In genomic region chr17:74452027-74452840, GRCh38 we compare ENCODE assay signal across 11 cellular contexts. TPM values are rescaled to one million over a fixed set of nuclear protein-coding genes. Genes with fewer than 3 reads are reported as not detected.
DNase-seq lines count a peak whose midpoint lies in the region; ATAC-seq and TF ChIP-seq lines count a peak whose summit lies in the region.
"Had no signal": no experiment of that assay in that cellular context is flagged by ENCODE, and none has a peak within 500 bp of the region (broad histone marks: within the 10 kb centered on the region; RNA-seq: fewer than 3 reads in every experiment).

No MANE protein-coding gene starts in this region.

- peak overlapping the region; percentile 74 for H3K27ac Mint-ChIP-seq in activated CD8-positive, alpha-beta memory T cell treated with anti-CD3 and anti-CD28 coated beads, Interleukin-2, amount 10 ng/mL, durations not matched to agents 7 days and 5 days
- no peak overlapping the region for H3K27ac Mint-ChIP-seq in WTC11
- H3K27ac Mint-ChIP-seq in type B pancreatic cell = peak overlapping the region; percentile 70

- POLR2A ChIA-PET in WTC11 (lab: Charles Lee) = interaction anchor here (0.5 to 0.8 kb wide), 3 partner anchors 20 to 46 kb away, joined by 3 read pairs; no protein-coding TSS in a partner anchor

- peaks cover 14% of the 10 kb centered on the region for H3K27me3 Mint-ChIP-seq in activated CD8-positive, alpha-beta memory T cell treated with anti-CD3 and anti-CD28 coated beads, Interleukin-2, amount 10 ng/mL, durations not matched to agents 7 days and 5 days
- peaks cover 25% of the 10 kb centered on the region for H3K27me3 Mint-ChIP-seq in WTC11 (ENCODE audit: low read depth)
- H3K27me3 Mint-ChIP-seq in type B pancreatic cell = peaks cover 13% of the 10 kb centered on the region

- H3K27me3 ChIP-seq in smooth muscle cell (ENCODE audit: low read depth) = no peaks in the 10 kb centered on the region
- H3K27me3 ChIP-seq: pancreas had no signal

- no peak overlapping the region for H3K4me3 ChIP-seq in smooth muscle cell

- WGBS in smooth muscle cell (ENCODE audit: low lambda C conversion rate) = 61% methylated on average over 16 of the region's 16 CpGs

- peaks cover 31% of the 10 kb centered on the region for H3K4me1 Mint-ChIP-seq in activated CD8-positive, alpha-beta memory T cell treated with anti-CD3 and anti-CD28 coated beads, Interleukin-2, amount 10 ng/mL, durations not matched to agents 7 days and 5 days
- H3K4me1 Mint-ChIP-seq in WTC11 (peaks cover 38% of the 10 kb centered on the region), type B pancreatic cell (ENCODE audit: unreplicated experiment) (peaks cover 28% of the 10 kb centered on the region)

- DNase-seq in activated CD8-positive, alpha-beta memory T cell treated with anti-CD3 and anti-CD28 coated beads, Interleukin-2, amount 10 ng/mL, durations not matched to agents 7 days and 5 days = peak; percentile 83
- DNase-seq in activated CD8-positive, alpha-beta memory T cell treated with anti-CD3 and anti-CD28 coated beads for 24 hours = no peak
- DNase-seq in WTC11 (ENCODE audit: low spot score) (no peak), left colon (no peak), type B pancreatic cell (ENCODE audit: extremely low spot score, unreplicated experiment) (no peak), D341Med (ENCODE audit: low spot score) (no peak), smooth muscle cell (lab: John Stamatoyannopoulos, UW; ENCODE audit: unreplicated experiment) (no peak)
- DNase-seq: stimulated activated naive B cell treated with anti-CD40 and anti-IgM and Interleukin-4, amounts not matched to agents 10 μg/mL and 1 μg/mL and 100 μg/mL, for 72 hours had no signal

- H3K4me1 ChIP-seq in smooth muscle cell (ENCODE audit: low read depth) = peaks cover 26% of the 10 kb centered on the region

- no peaks in the 10 kb centered on the region for H3K36me3 Mint-ChIP-seq in activated CD8-positive, alpha-beta memory T cell treated with anti-CD3 and anti-CD28 coated beads, Interleukin-2, amount 10 ng/mL, durations not matched to agents 7 days and 5 days
- H3K36me3 Mint-ChIP-seq in WTC11 (no peaks in the 10 kb centered on the region), type B pancreatic cell (no peaks in the 10 kb centered on the region)

- H2AFZ ChIP-seq in smooth muscle cell (ENCODE audit: low read depth) = no peak overlapping the region

- no peak for TF ChIP-seq CTCF in WTC11 (IDR thresholded peaks at IDR 0.05)
- TF ChIP-seq CTCF in type B pancreatic cell (conservative IDR thresholded peaks at IDR 0.05) = no peak
- no peak for TF ChIP-seq CTCF in smooth muscle cell (IDR thresholded peaks at IDR 0.05; ENCODE audit: borderline replicate concordance, insufficient read depth, poor library complexity, severe bottlenecking)

- no peaks in the 10 kb centered on the region for H3K9me3 Mint-ChIP-seq in activated CD8-positive, alpha-beta memory T cell treated with anti-CD3 and anti-CD28 coated beads, Interleukin-2, amount 10 ng/mL, durations not matched to agents 7 days and 5 days (ENCODE audit: low read depth)
- H3K9me3 Mint-ChIP-seq in WTC11 = no peaks in the 10 kb centered on the region
- no peaks in the 10 kb centered on the region for H3K9me3 Mint-ChIP-seq in type B pancreatic cell
- H3K9me3 Mint-ChIP-seq: stimulated activated naive B cell treated with anti-CD40 and anti-IgM and Interleukin-4, amounts not matched to agents 10 μg/mL and 1 μg/mL and 100 μg/mL, for 72 hours had no signal

- peak overlapping the region; percentile 48 for H3K4me3 Mint-ChIP-seq in activated CD8-positive, alpha-beta memory T cell treated with anti-CD3 and anti-CD28 coated beads, Interleukin-2, amount 10 ng/mL, durations not matched to agents 7 days and 5 days
- peak overlapping the region; percentile 65 for H3K4me3 Mint-ChIP-seq in WTC11
- H3K4me3 Mint-ChIP-seq in type B pancreatic cell = peak overlapping the region; percentile 78
- H3K4me3 Mint-ChIP-seq: stimulated activated naive B cell treated with anti-CD40 and anti-IgM and Interleukin-4, amounts not matched to agents 10 μg/mL and 1 μg/mL and 100 μg/mL, for 72 hours had no signal

- ATAC-seq in activated CD8-positive, alpha-beta memory T cell treated with anti-CD3 and anti-CD28 coated beads, Interleukin-2, amount 10 ng/mL, durations not matched to agents 7 days and 5 days = peak; percentile 45
- no peak; the same call in 1 of the 2 replicates for ATAC-seq in WTC11
- peak; percentile 13 for ATAC-seq in left colon
- no peak for ATAC-seq in GM21381 (IDR thresholded peaks at IDR 0.05; ENCODE audit: unreplicated experiment)
- ATAC-seq: Panc1; stimulated activated naive B cell treated with anti-CD40 and anti-IgM and Interleukin-4, amounts not matched to agents 10 μg/mL and 1 μg/mL and 100 μg/mL, for 72 hours had no signal

- no peaks in the 10 kb centered on the region for H3K36me3 ChIP-seq in smooth muscle cell (ENCODE audit: low read depth)

- no peak overlapping the region for H3K9ac ChIP-seq in smooth muscle cell (ENCODE audit: low read depth)

- H3K4me2 ChIP-seq in smooth muscle cell = no peak overlapping the region

- CTCF ChIA-PET in activated CD8-positive, alpha-beta memory T cell treated with anti-CD3 and anti-CD28 coated beads, Interleukin-2, amount 10 ng/mL, durations not matched to agents 7 days and 5 days (lab: Charles Lee) = interaction anchor here (1.0 to 9.4 kb wide), 7 partner anchors 8 to 84 kb away, joined by 3 to 109 read pairs (median 4); partner anchors contain the start of gene GPR142
- CTCF ChIA-PET in WTC11 (lab: Charles Lee) = interaction anchor here (0.8 to 9.1 kb wide), 5 partner anchors 16 to 151 kb away, joined by 3 to 151 read pairs (median 19); partner anchors contain the start of genes BTBD17 and CD300H

- intact Hi-C loops in left colon (cut with DNase I, micrococcal nuclease) = no loop called here

- H3K79me2 ChIP-seq in smooth muscle cell (ENCODE audit: low read depth) = no peaks in the 10 kb centered on the region

- H3F3A ChIP-seq in smooth muscle cell (ENCODE audit: low read depth) = no peaks in the 10 kb centered on the region

- no peaks in the 10 kb centered on the region for H3K9me3 ChIP-seq in smooth muscle cell (replicated peaks; ENCODE audit: low read depth)
- H3K9me3 ChIP-seq: pancreas had no signal

- H3K27ac ChIP-seq in smooth muscle cell (ENCODE audit: low read depth) = no peak overlapping the region

- peaks cover 4% of the 10 kb centered on the region for H4K20me1 ChIP-seq in smooth muscle cell (ENCODE audit: low read depth)

TF ChIP-seq in WTC11, 78 proteins besides CTCF, POLR2A, EP300 and RAD21:
- peak; percentile 82 for TF ChIP-seq PRDM15 (CRISPR knock-in tag; IDR thresholded peaks at IDR 0.05)
- no peak for TF ChIP-seq SMAD4 (CRISPR knock-in tag; IDR thresholded peaks at IDR 0.05)

RNA-seq across cellular contexts. Expression of gene CD300A, which starts 14.2 kb away (rescaled TPM):
- total RNA-seq in activated CD8-positive, alpha-beta memory T cell treated with anti-CD3 and anti-CD28 coated beads, Interleukin-2, amount 10 ng/mL, durations not matched to agents 7 days and 5 days = 10 to 100 TPM in 1 of 2 experiments, 1 to 10 TPM in 1; 2.0 to 15.8 TPM
- 1.1 to 2.0 TPM (median 1.7 TPM) in 3 replicates for total RNA-seq in WTC11 (2021)
- total RNA-seq in left colon = 1 to 10 TPM; 1.8 to 7.9 TPM
- total RNA-seq in type B pancreatic cell (ENCODE audit: low replicate concordance) = 0.43 TPM in 1 of 2 replicates, not detected in the other
- not detected in 2 replicates for total RNA-seq in smooth muscle cell
- polyA plus RNA-seq in smooth muscle cell = 0.76 TPM in 1 of 2 replicates, not detected in the other

RNA-seq across cellular contexts. Expression of gene GPRC5C, which starts 20.3 kb away (rescaled TPM):
- total RNA-seq in activated CD8-positive, alpha-beta memory T cell treated with anti-CD3 and anti-CD28 coated beads, Interleukin-2, amount 10 ng/mL, durations not matched to agents 7 days and 5 days = not detected
- total RNA-seq in WTC11 (2021) = 19.6 to 20.7 TPM (median 20.6 TPM) in 3 replicates
- total RNA-seq in left colon = 100 to 1,000 TPM; 155 to 161 TPM
- total RNA-seq in type B pancreatic cell (ENCODE audit: low replicate concordance) = 52.0 and 64.3 TPM in 2 replicates
- total RNA-seq in smooth muscle cell = 57.0 and 64.5 TPM in 2 replicates
- 96.9 and 103 TPM in 2 replicates for polyA plus RNA-seq in smooth muscle cell

Comparison
In these comparisons a context has a peak if more than half of its experiments do, and no peak if none do; other contexts are left out.
1. ATAC-seq: peak in activated CD8-positive, alpha-beta memory T cell treated with anti-CD3 and anti-CD28 coated beads, Interleukin-2, amount 10 ng/mL, durations not matched to agents 7 days and 5 days (single experiment) and left colon (single experiment); none in WTC11 (single experiment) and GM21381 (single experiment).
2. RNA of gene GPRC5C, which starts 20.3 kb away (total RNA-seq): 155 to 161 TPM in left colon, 57.0 to 64.5 TPM in smooth muscle cell, 52.0 to 64.3 TPM in type B pancreatic cell and 19.6 to 20.7 TPM in WTC11; not detected in activated CD8-positive, alpha-beta memory T cell treated with anti-CD3 and anti-CD28 coated beads, Interleukin-2, amount 10 ng/mL, durations not matched to agents 7 days and 5 days; every median in the first group is over 10 times any median in the second.
3. Peak in every context shown above with its lines, with median percentiles within 50 percentile points of each other: H3K4me3 Mint-ChIP-seq.